Comparison of ENCODE assay signal across 1 cellular context in genomic region chr16:53054670-53055485, GRCh38.
TF ChIP-seq lines count a peak whose summit lies in the region.

TSS of gene CHD9 (plus strand) at chr16:53054991. CDS start at chr16:53156090, 101,099 bp downstream.

TF ChIP-seq in K562, 482 proteins besides CTCF, POLR2A, EP300 and RAD21 (continued from another document):
- TF ChIP-seq CHAMP1 (IDR thresholded peaks at IDR 0.05) = no peak
TF ChIP-seq in K562: peak in this region for 120.
